In the genomic region with DNA sequence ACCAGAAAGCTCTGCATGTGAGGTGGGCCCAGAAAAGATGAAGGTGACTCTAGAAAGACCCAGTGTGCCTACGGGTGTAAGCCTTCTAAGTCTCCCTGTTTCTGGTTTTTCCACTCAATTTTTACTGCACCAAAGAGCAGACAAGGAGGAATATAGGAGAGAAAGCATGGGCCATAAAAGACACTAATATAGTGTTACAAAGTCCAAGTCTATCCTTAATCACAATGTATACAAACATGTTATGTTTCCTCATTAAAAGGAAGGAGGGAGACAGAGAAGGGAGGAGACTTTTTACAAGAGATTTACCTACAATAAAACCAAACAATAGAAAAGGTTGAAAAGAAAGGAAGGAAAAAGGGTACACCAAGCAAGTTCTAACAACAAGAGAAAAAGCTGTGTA, we compare ENCODE assay signal across 25 cellular contexts. TPM values are rescaled to one million over a fixed set of nuclear protein-coding genes. Genes with fewer than 3 reads are reported as not detected.
"Had no signal": no experiment of that assay in that cellular context is flagged by ENCODE, and none has a peak within 500 bp of the region (broad histone marks: within the 10 kb centered on the region; RNA-seq: fewer than 3 reads in every experiment).

No MANE protein-coding gene starts in this region.

- H3K27ac ChIP-seq: brain microvascular endothelial cell, esophagus muscularis mucosa, foreskin keratinocyte, gastrocnemius medialis, VCaP had no signal

- H3K36me3 ChIP-seq: brain microvascular endothelial cell, esophagus muscularis mucosa, gastrocnemius medialis had no signal

- H3K4me1 ChIP-seq: esophagus muscularis mucosa, foreskin keratinocyte, gastrocnemius medialis had no signal

- H3K4me3 ChIP-seq: esophagus muscularis mucosa, gastrocnemius medialis had no signal

- H3K27me3 ChIP-seq: brain microvascular endothelial cell, foreskin keratinocyte had no signal

- H3K9me3 ChIP-seq: esophagus muscularis mucosa, gastrocnemius medialis had no signal

- DNase-seq: activated CD4-positive, alpha-beta memory T cell treated with anti-CD3 and anti-CD28 coated beads, Interleukin-2, amount 10 ng/mL, durations not matched to agents 7 days and 5 days; activated CD4-positive, alpha-beta T cell treated with anti-CD3 and anti-CD28 coated beads for 1 hour; activated CD4-positive, alpha-beta T cell treated with anti-CD3 and anti-CD28 coated beads for 4 hours; activated CD4-positive, alpha-beta T cell treated with anti-CD3 and anti-CD28 coated beads, Interleukin-2, amount 10 ng/mL, durations not matched to agents 7 days and 5 days; activated CD4-positive, alpha-beta T cell treated with anti-CD3 and anti-CD28 coated beads, Interleukin-2, amount 50 U/mL, for 4 hours; activated CD8-positive, alpha-beta memory T cell treated with anti-CD3 and anti-CD28 coated beads, Interleukin-2, amount 50 U/mL, for 48 hours; activated gamma-delta T cell treated with Interleukin-2 at 50 U/mL for 16 hours; activated naive CD4-positive, alpha-beta T cell treated with anti-CD3 and anti-CD28 coated beads, Interleukin-2, amount 50 U/mL, for 16 hours; activated naive CD4-positive, alpha-beta T cell treated with Interleukin-2 at 50 U/mL for 16 hours; activated T-cell treated with anti-CD3 and anti-CD28 coated beads for 4 hours; activated T-cell treated with anti-CD3 and anti-CD28 coated beads, Interleukin-2, amount 50 U/mL, for 24 hours; activated T-cell treated with anti-CD3 and anti-CD28 coated beads, Interleukin-2, amount 50 U/mL, for 72 hours; amniotic stem cell; anterior cingulate cortex; brain microvascular endothelial cell; cortex of kidney; dermis blood vessel endothelial cell; effector CD4-positive, alpha-beta T cell; effector memory CD8-positive, alpha-beta T cell; erythroblast; foreskin keratinocyte; gastrocnemius medialis; T-helper 2 cell had no signal

RNA-seq across cellular contexts. Expression of a gene that starts 53.8 kb away (rescaled TPM):
- total RNA-seq: activated CD4-positive, alpha-beta memory T cell treated with anti-CD3 and anti-CD28 coated beads, Interleukin-2, amount 10 ng/mL, durations not matched to agents 7 days and 5 days had no signal
